Comparison of ENCODE assay signal across 1 cellular context in genomic region chr3:178518660-178519396, GRCh38.
TF ChIP-seq lines count a peak whose summit lies in the region.

No MANE protein-coding gene starts in this region.

TF ChIP-seq in GM12878, 131 proteins besides CTCF, POLR2A, EP300 and RAD21 (continued from another document):
- TF ChIP-seq ZBTB11 (CRISPR knock-in tag; IDR thresholded peaks at IDR 0.05) (no peak), SIX5 (IDR thresholded peaks at IDR 0.05; ENCODE audit: low read depth, low read length, severe bottlenecking) (no peak), ASH2L (IDR thresholded peaks at IDR 0.05; ENCODE audit: borderline replicate concordance, low read depth) (no peak), EZH2 (IDR thresholded peaks at IDR 0.05; ENCODE audit: borderline replicate concordance, control insufficient read depth, low read depth, low read length) (no peak), ATF3 (IDR thresholded peaks at IDR 0.05; ENCODE audit: borderline replicate concordance, extremely low read depth, low read depth, low read length) (no peak), TCF3 (IDR thresholded peaks at IDR 0.05; ENCODE audit: borderline replicate concordance, insufficient read depth, low read depth, low read length) (peak; percentile 80), POLR2AphosphoS2 (IDR thresholded peaks at IDR 0.05; ENCODE audit: low read depth, low read length) (peak; percentile 55; the same call in 1 of the 2 replicates), ZNF217 (IDR thresholded peaks at IDR 0.05) (0 out of 2 replicates have a peak, but pooled peaks have one; percentile 49), ZNF592 (IDR thresholded peaks at IDR 0.05) (peak; percentile 66), ZBTB4 (CRISPR knock-in tag; IDR thresholded peaks at IDR 0.05) (no peak), PRDM15 (CRISPR knock-in tag; IDR thresholded peaks at IDR 0.05) (0 out of 2 replicates have a peak, but pooled peaks have one; percentile 40), NBN (IDR thresholded peaks at IDR 0.05) (0 out of 2 replicates have a peak, but pooled peaks have one; percentile 58), BCL3 (IDR thresholded peaks at IDR 0.05; ENCODE audit: borderline replicate concordance, insufficient read depth, low read depth, low read length, poor library complexity, severe bottlenecking) (peak; percentile 58), ESRRA (IDR thresholded peaks at IDR 0.05; ENCODE audit: low read length) (peak; percentile 97; the same call in 1 of the 2 replicates), CREB1 (IDR thresholded peaks at IDR 0.05; ENCODE audit: low read depth) (peak; percentile 66; the same call in 1 of the 2 replicates), IRF5 (IDR thresholded peaks at IDR 0.05; ENCODE audit: borderline replicate concordance) (no peak), SMC3 (IDR thresholded peaks at IDR 0.05; ENCODE audit: borderline replicate concordance, low read length) (no peak), CREM (IDR thresholded peaks at IDR 0.05; ENCODE audit: low read depth) (peak; percentile 86), BACH1 (IDR thresholded peaks at IDR 0.05; ENCODE audit: borderline replicate concordance) (no peak; the same call in 1 of the 2 replicates), YY1 (IDR thresholded peaks at IDR 0.05; ENCODE audit: low read depth, low read length) (peak; percentile 22; the same call in 1 of the 2 replicates), CBX5 (IDR thresholded peaks at IDR 0.05; ENCODE audit: low read depth) (peak; percentile 94), CHD1 (IDR thresholded peaks at IDR 0.05; ENCODE audit: low read depth, low read length) (no peak), PAX5 (IDR thresholded peaks at IDR 0.05; ENCODE audit: borderline replicate concordance, low read depth, low read length) (no peak), STAT3 (IDR thresholded peaks at IDR 0.05; ENCODE audit: low read depth, low read length) (0 out of 2 replicates have a peak, but pooled peaks have one; percentile 8), TCF12 (IDR thresholded peaks at IDR 0.05; ENCODE audit: low read depth, low read length) (peak; percentile 53; the same call in 1 of the 2 replicates), KAT2A (conservative IDR thresholded peaks at IDR 0.05; ENCODE audit: control insufficient read depth, low read depth, low read length) (no peak), SUZ12 (IDR thresholded peaks at IDR 0.05; ENCODE audit: unreplicated experiment) (no peak), SMARCA5 (IDR thresholded peaks at IDR 0.05) (no peak), ZZZ3 (IDR thresholded peaks at IDR 0.05; ENCODE audit: control insufficient read depth, insufficient read length, low read depth) (no peak)
